ENCODE assay signal across 10 cellular contexts in the genomic region with DNA sequence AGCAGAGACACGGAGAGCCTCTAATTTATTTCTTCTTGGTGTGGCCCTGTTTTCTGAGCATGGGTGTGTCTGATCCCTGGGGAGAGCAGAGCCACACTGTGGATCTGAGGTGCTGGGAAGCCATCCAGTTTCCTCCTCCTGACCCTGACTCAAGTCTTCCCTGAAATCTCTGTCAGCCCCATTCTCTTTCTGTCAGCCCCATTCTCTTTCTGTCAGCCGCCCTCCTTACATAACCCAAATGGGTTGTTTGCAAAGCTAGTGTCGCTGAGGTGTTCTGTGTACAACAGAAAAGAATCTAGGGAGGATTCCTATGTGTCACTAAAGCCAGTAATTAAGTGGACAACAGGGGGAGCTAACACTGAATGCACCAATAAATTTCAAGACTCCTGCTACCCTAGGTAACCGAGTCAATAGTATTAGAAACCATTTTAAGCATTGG.
DNase-seq lines count a peak whose midpoint lies in the region; ATAC-seq and TF ChIP-seq lines count a peak whose summit lies in the region.
"Had no signal": no experiment of that assay in that cellular context is flagged by ENCODE, and none has a peak within 500 bp of the region (broad histone marks: within the 10 kb centered on the region; RNA-seq: fewer than 3 reads in every experiment).

No MANE protein-coding gene starts in this region.

- H3K4me3 Mint-ChIP-seq in stimulated activated memory B cell treated with anti-CD40 and anti-IgM and Interleukin-4, amounts not matched to agents 10 μg/mL and 1 μg/mL and 100 μg/mL, for 72 hours = no peak overlapping the region

- DNase-seq in NCI-H748 (lab: John Stamatoyannopoulos, UW; ENCODE audit: unreplicated experiment) = peak; percentile 17
- no peak for DNase-seq in NCI-H748 treated with DMSO at 0.1 percent for 48 hours (lab: John Stamatoyannopoulos, UW)
- DNase-seq in NCI-H82 treated with DMSO at 0.1 percent for 48 hours (lab: John Stamatoyannopoulos, UW; ENCODE audit: unreplicated experiment) = peak; percentile 40
- DNase-seq in fibroblast of mammary gland (ENCODE audit: low read depth) = peak; percentile 23
- DNase-seq in HEK293T (ENCODE audit: extremely low spot score) = no peak
- DNase-seq in islet precursor cell = no peak
- DNase-seq in inferior parietal cortex (ENCODE audit: extremely low spot score) = no peak
- DNase-seq: activated effector memory CD4-positive, alpha-beta T cell treated with Interleukin-2 at 50 U/mL for 16 hours had no signal

- peak; percentile 31 for TF ChIP-seq CTCF in fibroblast of mammary gland (conservative IDR thresholded peaks at IDR 0.05; ENCODE audit: control insufficient read depth, insufficient read depth, low read depth, low read length)

- H3K9me3 Mint-ChIP-seq in stimulated activated memory B cell treated with anti-CD40 and anti-IgM and Interleukin-4, amounts not matched to agents 10 μg/mL and 1 μg/mL and 100 μg/mL, for 72 hours = no peaks in the 10 kb centered on the region

- POLR2A ChIA-PET in HEK293T (lab: Yijun Ruan, JAX) = no interaction called here

- H3K27ac Mint-ChIP-seq in stimulated activated memory B cell treated with anti-CD40 and anti-IgM and Interleukin-4, amounts not matched to agents 10 μg/mL and 1 μg/mL and 100 μg/mL, for 72 hours = peak overlapping the region; percentile 22

- H3K4me1 Mint-ChIP-seq in stimulated activated memory B cell treated with anti-CD40 and anti-IgM and Interleukin-4, amounts not matched to agents 10 μg/mL and 1 μg/mL and 100 μg/mL, for 72 hours = peaks cover 72% of the 10 kb centered on the region

- H3K27me3 Mint-ChIP-seq in stimulated activated memory B cell treated with anti-CD40 and anti-IgM and Interleukin-4, amounts not matched to agents 10 μg/mL and 1 μg/mL and 100 μg/mL, for 72 hours = no peaks in the 10 kb centered on the region

- no peak for ATAC-seq in stimulated activated memory B cell treated with anti-CD40 and anti-IgM and Interleukin-4, amounts not matched to agents 10 μg/mL and 1 μg/mL and 100 μg/mL, for 72 hours

- CTCF ChIA-PET in HEK293T (lab: Yijun Ruan, JAX) = interaction anchor here (0.7 to 1.9 kb wide), 4 partner anchors 8 to 115 kb away, joined by 3 to 6 read pairs (median 5); no protein-coding TSS in a partner anchor

- no peak overlapping the region for H3K4me3 ChIP-seq in fibroblast of mammary gland (ENCODE audit: control insufficient read depth, low read depth, low read length)
- H3K4me3 ChIP-seq: tibial nerve had no signal

- no peaks in the 10 kb centered on the region for H3K36me3 Mint-ChIP-seq in stimulated activated memory B cell treated with anti-CD40 and anti-IgM and Interleukin-4, amounts not matched to agents 10 μg/mL and 1 μg/mL and 100 μg/mL, for 72 hours

TF ChIP-seq in HEK293T, 16 proteins besides CTCF, POLR2A, EP300 and RAD21:
- TF ChIP-seq L3MBTL2 (conservative IDR thresholded peaks at IDR 0.05) (no peak), CTBP1 (IDR thresholded peaks at IDR 0.05; ENCODE audit: borderline replicate concordance) (no peak), BHLHE40 (IDR thresholded peaks at IDR 0.05; ENCODE audit: borderline replicate concordance) (no peak), FOXK2 (IDR thresholded peaks at IDR 0.05) (no peak), TARDBP (IDR thresholded peaks at IDR 0.05) (no peak), FOXM1 (IDR thresholded peaks at IDR 0.05; ENCODE audit: borderline replicate concordance) (no peak), SP1 (IDR thresholded peaks at IDR 0.05) (no peak), ZNF384 (IDR thresholded peaks at IDR 0.05) (no peak), FOXA1 (IDR thresholded peaks at IDR 0.05) (no peak), LEF1 (IDR thresholded peaks at IDR 0.05; ENCODE audit: borderline replicate concordance) (no peak), NFRKB (IDR thresholded peaks at IDR 0.05) (no peak), HDGF (IDR thresholded peaks at IDR 0.05; ENCODE audit: borderline replicate concordance) (no peak), ARNT (IDR thresholded peaks at IDR 0.05) (no peak), SUZ12 (IDR thresholded peaks at IDR 0.05) (no peak)
TF ChIP-seq in HEK293T: peak in this region for 0.

Comparison
In these comparisons a context has a peak if more than half of its experiments do, and no peak if none do; other contexts are left out.
1. DNase-seq: peak in NCI-H748 (single experiment), NCI-H82 treated with DMSO at 0.1 percent for 48 hours (single experiment) and fibroblast of mammary gland (single experiment); none in NCI-H748 treated with DMSO at 0.1 percent for 48 hours (single experiment), HEK293T (single experiment), islet precursor cell (single experiment) and inferior parietal cortex (single experiment).